Comparison of ENCODE assay signal across 8 cellular contexts in genomic region chr17:45160505-45161287, GRCh38. TPM values are rescaled to one million over a fixed set of nuclear protein-coding genes. Genes with fewer than 3 reads are reported as not detected.
DNase-seq lines count a peak whose midpoint lies in the region; ATAC-seq and TF ChIP-seq lines count a peak whose summit lies in the region.

No MANE protein-coding gene starts in this region.

- POLR2A ChIA-PET in MCF 10A (lab: Yijun Ruan, JAX), result interaction anchor here (0.6 to 21.2 kb wide), 29 partner anchors 9 to 1038 kb away, joined by 3 to 1083 read pairs (median 5); partner anchors contain the start of genes ACBD4, DCAKD, HEXIM1 and MAP3K14

- H3K36me3 Mint-ChIP-seq in MCF 10A (ENCODE audit: insufficient read depth, unreplicated experiment), result peaks cover 36% of the 10 kb centered on the region

- CTCF ChIA-PET in MCF 10A (lab: Yijun Ruan, JAX), result interaction anchor here (0.6 to 7.0 kb wide), 9 partner anchors 10 to 110 kb away, joined by 3 to 83 read pairs (median 10); partner anchors contain the start of genes ACBD4, DCAKD and HEXIM1

- BruUV-seq in MCF 10A (replicated peaks; lab: Mats Ljungman, UMichigan), result TSS peak; percentile 55

- H3K27me3 Mint-ChIP-seq in MCF 10A (ENCODE audit: insufficient read depth, unreplicated experiment), result no peaks in the 10 kb centered on the region

- peak overlapping the region; percentile 99 for H3K27ac Mint-ChIP-seq in MCF 10A (ENCODE audit: low read depth, unreplicated experiment)

- peaks cover 18% of the 10 kb centered on the region for H3K4me1 Mint-ChIP-seq in MCF 10A (ENCODE audit: insufficient read depth, unreplicated experiment)

- DNase-seq in DMS 273 treated with DMSO at 0.1 percent for 48 hours (lab: John Stamatoyannopoulos, UW), result peak; percentile 41
- DNase-seq in Kasumi-1 (lab: John Stamatoyannopoulos, UW), result peak; percentile 42 to 57
- peak; percentile 44 for DNase-seq in T-helper 22 cell (ENCODE audit: low read depth)
- DNase-seq in MCF 10A (ENCODE audit: unreplicated experiment), result peak; percentile 55
- DNase-seq in iris pigment epithelial cell (ENCODE audit: low read depth), result peak; percentile 71
- peak in 2 of 3 donors; percentile 26 to 43 for DNase-seq in stimulated activated CD4-positive, alpha-beta T cell treated with anti-CD3 and anti-CD28 coated beads, Interleukin-12 subunit alpha, Interleukin-12 subunit beta, amount 100 ng/mL, for 48 hours (ENCODE audit: low read depth in 2 of 3, low spot score in 1 of 3)

- peak overlapping the region; percentile 98 for H3K4me3 Mint-ChIP-seq in MCF 10A (ENCODE audit: unreplicated experiment)

- no peak for TF ChIP-seq CTCF in MCF 10A (IDR thresholded peaks at IDR 0.05; ENCODE audit: unreplicated experiment)

- no peaks in the 10 kb centered on the region for H3K9me3 Mint-ChIP-seq in MCF 10A (ENCODE audit: unreplicated experiment)

- ATAC-seq in GM21717 (IDR thresholded peaks at IDR 0.05; ENCODE audit: unreplicated experiment) (peak; percentile 22), GM18520 (IDR thresholded peaks at IDR 0.05; ENCODE audit: unreplicated experiment) (no peak)

- intact Hi-C loops in MCF 10A (cut with micrococcal nuclease), result loop anchor here (1.0 kb wide), 2 partner anchors 11 to 12 kb away; partner anchors contain the start of gene HEXIM1

RNA-seq across cellular contexts. Expression of gene HEXIM2, which starts 1.0 kb away (rescaled TPM):
- 5.1 and 7.7 TPM in 2 replicates for total RNA-seq in MCF 10A (2022)

RNA-seq across cellular contexts. Expression of gene HEXIM1, which starts 12.4 kb away (rescaled TPM):
- total RNA-seq in MCF 10A (2022), result 22.5 and 26.7 TPM in 2 replicates

RNA-seq across cellular contexts. Expression of gene ACBD4, which starts 25.2 kb away (rescaled TPM):
- 7.2 and 7.8 TPM in 2 replicates for total RNA-seq in MCF 10A (2022)

RNA-seq across cellular contexts. Expression of gene PLCD3, which starts 28.4 kb away (rescaled TPM):
- 54.5 and 69.7 TPM in 2 replicates for total RNA-seq in MCF 10A (2022)
